Comparison of ENCODE assay signal across 21 cellular contexts in genomic region chr1:172500207-172500606, GRCh38. TPM values are rescaled to one million over a fixed set of nuclear protein-coding genes. Genes with fewer than 3 reads are reported as not detected.
A peak's percentile ranks its signal among the peaks of the same experiment; 100 is the strongest.
DNase-seq lines count a peak whose midpoint lies in the region; ATAC-seq and TF ChIP-seq lines count a peak whose summit lies in the region.
"Had no signal": no experiment of that assay in that cellular context is flagged by ENCODE, and none has a peak within 500 bp of the region (broad histone marks: within the 10 kb centered on the region; RNA-seq: fewer than 3 reads in every experiment).

No MANE protein-coding gene starts in this region.

- intact Hi-C loops in Calu3 (cut with micrococcal nuclease; ENCODE audit: unreplicated experiment) (no loop called here), mammary epithelial cell (cut with micrococcal nuclease) (no loop called here), left colon (cut with DNase I, micrococcal nuclease) (no loop called here), posterior cingulate gyrus (cut with DNase I) (no loop called here)

- H3K9me3 ChIP-seq in mammary epithelial cell (replicated peaks; ENCODE audit: insufficient read depth, low read length) (no peaks in the 10 kb centered on the region), MG63 (no peaks in the 10 kb centered on the region)
- H3K9me3 ChIP-seq: heart left ventricle, transverse colon had no signal

- H3K27me3 ChIP-seq in mammary epithelial cell (ENCODE audit: insufficient read depth, low read length) (no peaks in the 10 kb centered on the region), MG63 (no peaks in the 10 kb centered on the region)
- H3K27me3 ChIP-seq: heart left ventricle, transverse colon had no signal

- CTCF ChIA-PET in Calu3 (lab: Charles Lee) (interaction anchor here (1.7 kb wide), 1 partner anchor 32 kb away, joined by 5 read pairs; the partner anchor contains the start of gene SUCO), mammary epithelial cell (lab: Charles Lee; ENCODE audit: low non-redundant PET) (no interaction called here)

- H3K4me2 ChIP-seq in mammary epithelial cell (ENCODE audit: insufficient read depth, low read depth, low read length) = no peak overlapping the region

- no peak overlapping the region for H3K27ac ChIP-seq in mammary epithelial cell (ENCODE audit: insufficient read depth, low read depth, low read length)
- H3K27ac ChIP-seq: heart left ventricle, SK-N-MC, transverse colon had no signal

- H3K27me3 Mint-ChIP-seq in Calu3 (ENCODE audit: unreplicated experiment) = no peaks in the 10 kb centered on the region
- H3K27me3 Mint-ChIP-seq in progenitor cell of endocrine pancreas = peaks cover 6% of the 10 kb centered on the region
- H3K27me3 Mint-ChIP-seq in endothelial cell (ENCODE audit: unreplicated experiment) = peaks cover 1% of the 10 kb centered on the region
- H3K27me3 Mint-ChIP-seq: activated T-cell treated with anti-CD3 and anti-CD28 coated beads, Interleukin-2, amount 50 U/mL, for 24 hours had no signal

- no peak overlapping the region for H3K4me3 ChIP-seq in mammary epithelial cell (replicated peaks in 1 of 3; ENCODE audit: insufficient read depth in 1 of 3, low read depth in 2 of 3, low read length in 3 of 3)
- H3K4me3 ChIP-seq in MG63 = no peak overlapping the region
- H3K4me3 ChIP-seq: heart left ventricle, SK-N-MC, transverse colon had no signal

- H3K36me3 ChIP-seq in mammary epithelial cell (ENCODE audit: insufficient read depth, low read length) (no peaks in the 10 kb centered on the region), MG63 (no peaks in the 10 kb centered on the region)
- H3K36me3 ChIP-seq: heart left ventricle, transverse colon had no signal

- H3K27ac Mint-ChIP-seq in Calu3 (ENCODE audit: unreplicated experiment) (peak overlapping the region; percentile 25), progenitor cell of endocrine pancreas (peak overlapping the region; percentile 1), endothelial cell (ENCODE audit: unreplicated experiment) (no peak overlapping the region)
- H3K27ac Mint-ChIP-seq: activated T-cell treated with anti-CD3 and anti-CD28 coated beads, Interleukin-2, amount 50 U/mL, for 24 hours; T-helper 1 cell treated with Interleukin-12 subunit alpha and Interleukin-12 subunit beta and Interleukin-4 antibody, amounts not matched to agents 30 μg/mL and 1 μg/mL, for 36 hours had no signal

- H3K79me2 ChIP-seq in mammary epithelial cell (ENCODE audit: insufficient read depth, low read length) = no peaks in the 10 kb centered on the region

- H3K4me1 ChIP-seq in mammary epithelial cell (ENCODE audit: insufficient read depth, low read length) = peaks cover 19% of the 10 kb centered on the region

- TF ChIP-seq CTCF in Calu3 (IDR thresholded peaks at IDR 0.05; ENCODE audit: unreplicated experiment) = no peak
- no peak for TF ChIP-seq CTCF in mammary epithelial cell (conservative IDR thresholded peaks at IDR 0.05 in 1 of 2, IDR thresholded peaks at IDR 0.05 in 1 of 2; ENCODE audit: extremely low read depth in 1 of 2, insufficient read depth in 1 of 2, low read depth in 1 of 2, low read length in 2 of 2)
- TF ChIP-seq CTCF in progenitor cell of endocrine pancreas (IDR thresholded peaks at IDR 0.05; ENCODE audit: unreplicated experiment) = no peak
- TF ChIP-seq CTCF in endothelial cell (IDR thresholded peaks at IDR 0.05; ENCODE audit: unreplicated experiment) = no peak

- BruUV-seq in Calu3 (replicated peaks; lab: Mats Ljungman, UMichigan) = no TSS peak
- BruUV-seq in mammary epithelial cell (replicated peaks; lab: Mats Ljungman, UMichigan) = no TSS peak

- dilution Hi-C loops in mammary epithelial cell (cut with HindIII; ENCODE audit: low sequenced_read_pairs) = no loop called here

- H3K9ac ChIP-seq in mammary epithelial cell (ENCODE audit: insufficient read depth, low read length) = no peak overlapping the region

- 6% methylated on average over 2 of the region's 2 CpGs for WGBS in mammary epithelial cell (ENCODE audit: low coverage, missing lambda C conversion rate)

- no peak overlapping the region for H3K4me3 Mint-ChIP-seq in Calu3 (ENCODE audit: low read depth, unreplicated experiment)
- H3K4me3 Mint-ChIP-seq in progenitor cell of endocrine pancreas (ENCODE audit: low read depth) = no peak overlapping the region
- H3K4me3 Mint-ChIP-seq in endothelial cell (ENCODE audit: unreplicated experiment) = no peak overlapping the region
- H3K4me3 Mint-ChIP-seq: activated T-cell treated with anti-CD3 and anti-CD28 coated beads, Interleukin-2, amount 50 U/mL, for 24 hours; T-helper 1 cell treated with Interleukin-12 subunit alpha and Interleukin-12 subunit beta and Interleukin-4 antibody, amounts not matched to agents 30 μg/mL and 1 μg/mL, for 36 hours had no signal

- in situ Hi-C loops in mammary epithelial cell (cut with MboI; ENCODE audit: low sequenced_read_pairs in 2 of 2) = no loop called here

- peak; percentile 39 for ATAC-seq in left colon

- H4K20me1 ChIP-seq in mammary epithelial cell (ENCODE audit: insufficient read depth, low read length) = no peaks in the 10 kb centered on the region

- no peaks in the 10 kb centered on the region for H3K9me3 Mint-ChIP-seq in Calu3 (ENCODE audit: low read depth, unreplicated experiment)
- H3K9me3 Mint-ChIP-seq in progenitor cell of endocrine pancreas (ENCODE audit: low read depth) = no peaks in the 10 kb centered on the region
- no peaks in the 10 kb centered on the region for H3K9me3 Mint-ChIP-seq in endothelial cell (ENCODE audit: unreplicated experiment)
- H3K9me3 Mint-ChIP-seq: activated T-cell treated with anti-CD3 and anti-CD28 coated beads, Interleukin-2, amount 50 U/mL, for 24 hours; T-helper 1 cell treated with Interleukin-12 subunit alpha and Interleukin-12 subunit beta and Interleukin-4 antibody, amounts not matched to agents 30 μg/mL and 1 μg/mL, for 36 hours had no signal

- peak overlapping the region; percentile 7 for H2AFZ ChIP-seq in mammary epithelial cell (ENCODE audit: low read depth, low read length)

- DNase-seq in Calu3 (no peak), mammary epithelial cell (peak; percentile 22), left colon (no peak), progenitor cell of endocrine pancreas (ENCODE audit: low spot score, unreplicated experiment) (no peak), endothelial cell (ENCODE audit: low spot score) (no peak), MG63 (no peak), posterior cingulate gyrus (no peak), T-helper 9 cell (no peak)
- DNase-seq: ACHN; activated naive CD4-positive, alpha-beta T cell; activated T-cell treated with anti-CD3 and anti-CD28 coated beads, Interleukin-2, amount 50 U/mL, for 24 hours; DMS79; GDM1; H7; mesenchymal stem cell; NCI-H2029; stimulated activated CD8-positive, alpha-beta memory T cell treated with anti-CD3 and anti-CD28 coated beads, Interleukin-4, amount 100 ng/mL, for 48 hours had no signal

- H3K36me3 Mint-ChIP-seq in Calu3 (ENCODE audit: insufficient read depth, unreplicated experiment) (no peaks in the 10 kb centered on the region), progenitor cell of endocrine pancreas (ENCODE audit: insufficient read depth) (no peaks in the 10 kb centered on the region), endothelial cell (ENCODE audit: low read depth, unreplicated experiment) (no peaks in the 10 kb centered on the region)

- H3K4me1 Mint-ChIP-seq in Calu3 (ENCODE audit: low read depth, unreplicated experiment) (peaks cover 41% of the 10 kb centered on the region), progenitor cell of endocrine pancreas (ENCODE audit: low read depth) (peaks cover 25% of the 10 kb centered on the region), endothelial cell (ENCODE audit: unreplicated experiment) (peaks cover 9% of the 10 kb centered on the region)

RNA-seq across cellular contexts. Expression of gene SUCO, which starts 32.7 kb away (rescaled TPM):
- total RNA-seq in Calu3 (2022) (65.3 and 84.6 TPM in 2 replicates), mammary epithelial cell (10 to 100 TPM; 31.9 to 36.2 TPM), left colon (10 to 100 TPM; 24.8 to 26.9 TPM), progenitor cell of endocrine pancreas (57.1 and 58.0 TPM in 2 replicates), endothelial cell (ENCODE audit: unreplicated experiment) (81.2 TPM)
- 8.8 TPM for polyA plus RNA-seq in mammary epithelial cell
- polyA minus RNA-seq in mammary epithelial cell = 11.5 TPM
- 2.1 and 2.9 TPM in 2 replicates for total RNA-seq in MG63 (2014; rRNA removed; shearing (Covaris generic); ENCODE audit: low replicate concordance)

RNA-seq across cellular contexts. Expression of gene PIGC, which starts 56.3 kb away (rescaled TPM):
- 29.2 TPM in 2 replicates for total RNA-seq in Calu3 (2022)
- 10 to 100 TPM; 17.7 to 18.3 TPM for total RNA-seq in mammary epithelial cell
- 18.5 TPM for polyA plus RNA-seq in mammary epithelial cell
- 15.7 TPM for polyA minus RNA-seq in mammary epithelial cell
- total RNA-seq in left colon = 10 to 100 TPM; 22.9 to 24.1 TPM
- total RNA-seq in progenitor cell of endocrine pancreas = 28.6 and 30.3 TPM in 2 replicates
- total RNA-seq in endothelial cell (ENCODE audit: unreplicated experiment) = 23.7 TPM
- 19.6 and 30.6 TPM in 2 replicates for total RNA-seq in MG63 (2014; rRNA removed; shearing (Covaris generic); ENCODE audit: low replicate concordance)
